25 cellular contexts compared by ENCODE assay signal in the genomic region with DNA sequence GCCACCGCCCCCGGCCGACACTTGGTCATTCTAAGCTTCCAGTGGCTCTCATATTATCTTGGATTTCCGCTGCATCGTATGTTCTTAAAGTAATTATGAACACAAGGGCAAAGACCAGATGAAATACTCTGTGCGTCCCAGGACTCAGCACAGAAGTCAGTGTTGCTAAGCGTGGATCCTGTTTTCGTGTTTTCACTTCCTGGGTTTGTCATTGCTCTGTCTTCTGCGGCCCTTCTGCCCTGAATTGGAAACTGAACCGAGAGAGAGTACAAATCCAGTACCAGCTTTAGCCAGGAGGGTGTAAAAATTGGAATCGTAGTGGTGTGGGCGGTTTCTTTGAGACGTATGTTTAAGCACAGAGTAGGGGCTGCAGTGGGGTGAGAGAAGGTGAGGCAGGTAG. TPM values are rescaled to one million over a fixed set of nuclear protein-coding genes. Genes with fewer than 3 reads are reported as not detected.
"Had no signal": no experiment of that assay in that cellular context is flagged by ENCODE, and none has a peak within 500 bp of the region (broad histone marks: within the 10 kb centered on the region; RNA-seq: fewer than 3 reads in every experiment).

No MANE protein-coding gene starts in this region.

- H3K27ac ChIP-seq: breast epithelium, hepatocyte, left ventricle myocardium inferior, neutrophil, ovary, right lobe of liver, vagina had no signal

- H3K4me3 Mint-ChIP-seq: activated CD4-positive, alpha-beta memory T cell treated with anti-CD3 and anti-CD28 coated beads for 36 hours; activated CD4-positive, alpha-beta T cell treated with anti-CD3 and anti-CD28 coated beads, Interleukin-2, amount 10 ng/mL, durations not matched to agents 24 days and 14 days; activated naive CD8-positive, alpha-beta T cell treated with anti-CD3 and anti-CD28 coated beads, Interleukin-2, amount 10 ng/mL, durations not matched to agents 7 days and 5 days; activated T-cell treated with anti-CD3 and anti-CD28 coated beads, Interleukin-2, amount 50 U/mL, for 4 hours; central memory CD8-positive, alpha-beta T cell; dendritic cell treated with granulocyte-macrophage colony-stimulating factor and Interleukin-4, amounts not matched to agents 40 ng/mL and 50 ng/mL, for 4 days; nephron progenitor cell; stimulated activated naive CD8-positive, alpha-beta T cell treated with anti-CD3 and anti-CD28 coated beads, Interleukin-15, amount 100 ng/mL, for 72 hours; T-cell; type B pancreatic cell had no signal

- H3K27me3 ChIP-seq: breast epithelium, hepatocyte, neutrophil, ovary, right lobe of liver, vagina had no signal

- ATAC-seq: activated T-cell treated with anti-CD3 and anti-CD28 coated beads, Interleukin-2, amount 50 U/mL, for 4 hours; mucosa of descending colon; T-cell had no signal

- H3K9me3 ChIP-seq: breast epithelium, left ventricle myocardium inferior, mucosa of descending colon, neutrophil, ovary, right lobe of liver, vagina had no signal

- H3K9me3 Mint-ChIP-seq: activated CD4-positive, alpha-beta memory T cell treated with anti-CD3 and anti-CD28 coated beads for 36 hours; activated CD4-positive, alpha-beta T cell treated with anti-CD3 and anti-CD28 coated beads, Interleukin-2, amount 10 ng/mL, durations not matched to agents 24 days and 14 days; activated naive CD8-positive, alpha-beta T cell treated with anti-CD3 and anti-CD28 coated beads, Interleukin-2, amount 10 ng/mL, durations not matched to agents 7 days and 5 days; activated T-cell treated with anti-CD3 and anti-CD28 coated beads, Interleukin-2, amount 50 U/mL, for 4 hours; central memory CD8-positive, alpha-beta T cell; dendritic cell treated with granulocyte-macrophage colony-stimulating factor and Interleukin-4, amounts not matched to agents 40 ng/mL and 50 ng/mL, for 4 days; nephron progenitor cell; stimulated activated naive CD8-positive, alpha-beta T cell treated with anti-CD3 and anti-CD28 coated beads, Interleukin-15, amount 100 ng/mL, for 72 hours; T-cell; type B pancreatic cell had no signal

- H3K27me3 Mint-ChIP-seq: activated CD4-positive, alpha-beta memory T cell treated with anti-CD3 and anti-CD28 coated beads for 36 hours; activated CD4-positive, alpha-beta T cell treated with anti-CD3 and anti-CD28 coated beads, Interleukin-2, amount 10 ng/mL, durations not matched to agents 24 days and 14 days; activated naive CD8-positive, alpha-beta T cell treated with anti-CD3 and anti-CD28 coated beads, Interleukin-2, amount 10 ng/mL, durations not matched to agents 7 days and 5 days; central memory CD8-positive, alpha-beta T cell; dendritic cell treated with granulocyte-macrophage colony-stimulating factor and Interleukin-4, amounts not matched to agents 40 ng/mL and 50 ng/mL, for 4 days; progenitor cell of endocrine pancreas; stimulated activated naive CD8-positive, alpha-beta T cell treated with anti-CD3 and anti-CD28 coated beads, Interleukin-15, amount 100 ng/mL, for 72 hours; T-cell; type B pancreatic cell had no signal

- H3K36me3 ChIP-seq: breast epithelium, ovary had no signal

- H3K4me2 ChIP-seq: hepatocyte had no signal

- DNase-seq: activated CD4-positive, alpha-beta memory T cell treated with anti-CD3 and anti-CD28 coated beads for 36 hours; activated CD4-positive, alpha-beta T cell treated with anti-CD3 and anti-CD28 coated beads, Interleukin-2, amount 10 ng/mL, durations not matched to agents 24 days and 14 days; activated naive CD4-positive, alpha-beta T cell treated with Interleukin-2 at 50 U/mL for 16 hours; activated naive CD8-positive, alpha-beta T cell treated with anti-CD3 and anti-CD28 coated beads, Interleukin-2, amount 10 ng/mL, durations not matched to agents 7 days and 5 days; activated T-cell treated with anti-CD3 and anti-CD28 coated beads, Interleukin-2, amount 50 U/mL, for 4 hours; amniotic stem cell; islet precursor cell; left ventricle myocardium inferior; mucosa of descending colon; nephron progenitor cell; ovary; right lobe of liver; stimulated activated CD4-positive, alpha-beta T cell treated with anti-CD3 and anti-CD28 coated beads, Interleukin-2, amount 100 ng/mL, for 48 hours; stimulated activated naive CD8-positive, alpha-beta T cell treated with anti-CD3 and anti-CD28 coated beads, Interleukin-15, amount 100 ng/mL, for 72 hours; substantia nigra; T-cell had no signal

- H3K4me1 ChIP-seq: breast epithelium, left ventricle myocardium inferior, right lobe of liver, vagina had no signal

- H3K27ac Mint-ChIP-seq: activated CD4-positive, alpha-beta memory T cell treated with anti-CD3 and anti-CD28 coated beads for 36 hours; activated CD4-positive, alpha-beta T cell treated with anti-CD3 and anti-CD28 coated beads, Interleukin-2, amount 10 ng/mL, durations not matched to agents 24 days and 14 days; activated naive CD8-positive, alpha-beta T cell treated with anti-CD3 and anti-CD28 coated beads, Interleukin-2, amount 10 ng/mL, durations not matched to agents 7 days and 5 days; dendritic cell treated with granulocyte-macrophage colony-stimulating factor and Interleukin-4, amounts not matched to agents 40 ng/mL and 50 ng/mL, for 4 days; nephron progenitor cell; T-cell; type B pancreatic cell had no signal

- H3K4me1 Mint-ChIP-seq: activated CD4-positive, alpha-beta T cell treated with anti-CD3 and anti-CD28 coated beads, Interleukin-2, amount 10 ng/mL, durations not matched to agents 24 days and 14 days; activated naive CD8-positive, alpha-beta T cell treated with anti-CD3 and anti-CD28 coated beads, Interleukin-2, amount 10 ng/mL, durations not matched to agents 7 days and 5 days; nephron progenitor cell; T-cell had no signal

- H3K4me3 ChIP-seq: breast epithelium, hepatocyte, left ventricle myocardium inferior, lung, mucosa of descending colon, ovary, right lobe of liver, vagina had no signal

RNA-seq across cellular contexts. Expression of gene DBNDD1, which starts 32.7 kb away (rescaled TPM):
- total RNA-seq: activated CD4-positive, alpha-beta T cell treated with anti-CD3 and anti-CD28 coated beads, Interleukin-2, amount 10 ng/mL, durations not matched to agents 24 days and 14 days had no signal
